ENCODE assay signal across 30 cellular contexts in genomic region chr20:55533601-55534000, GRCh38.
"Had no signal": no experiment of that assay in that cellular context is flagged by ENCODE, and none has a peak within 500 bp of the region (broad histone marks: within the 10 kb centered on the region; RNA-seq: fewer than 3 reads in every experiment).

No MANE protein-coding gene starts in this region.

- DNase-seq: activated effector memory CD4-positive, alpha-beta T cell treated with anti-CD3 and anti-CD28 coated beads, Interleukin-2, amount 50 U/mL, for 16 hours; activated effector memory CD4-positive, alpha-beta T cell treated with Interleukin-2 at 50 U/mL for 16 hours; activated gamma-delta T cell; activated gamma-delta T cell treated with Interleukin-2 at 50 U/mL for 16 hours; activated naive CD4-positive, alpha-beta T cell; activated naive CD4-positive, alpha-beta T cell treated with anti-CD3 and anti-CD28 coated beads for 36 hours; activated naive CD4-positive, alpha-beta T cell treated with anti-CD3 and anti-CD28 coated beads, Interleukin-2, amount 10 ng/mL, durations not matched to agents 7 days and 5 days; activated naive CD4-positive, alpha-beta T cell treated with anti-CD3 and anti-CD28 coated beads, Interleukin-2, amount 50 U/mL, for 16 hours; activated naive CD4-positive, alpha-beta T cell treated with Interleukin-2 at 50 U/mL for 16 hours; activated naive CD8-positive, alpha-beta T cell treated with anti-CD3 and anti-CD28 coated beads for 36 hours; activated naive CD8-positive, alpha-beta T cell treated with anti-CD3 and anti-CD28 coated beads, Interleukin-2, amount 10 ng/mL, durations not matched to agents 7 days and 5 days; activated naive CD8-positive, alpha-beta T cell treated with anti-CD3 and anti-CD28 coated beads, Interleukin-2, amount 50 U/mL, for 24 hours; activated T-cell treated with anti-CD3 and anti-CD28 coated beads, Interleukin-2, amount 50 U/mL, for 48 hours; activated T-cell treated with anti-CD3 and anti-CD28 coated beads, Interleukin-2, amount 50 U/mL, for 72 hours; adrenal gland; amniotic stem cell; amygdala; anterior cingulate cortex; aorta; body of pancreas; brain microvascular endothelial cell; caudate nucleus; central memory CD4-positive, alpha-beta T cell; cerebellar nuclear complex; colonic mucosa had no signal

- ATAC-seq: activated naive CD4-positive, alpha-beta T cell treated with anti-CD3 and anti-CD28 coated beads, Interleukin-2, amount 50 U/mL, for 72 hours; activated naive CD8-positive, alpha-beta T cell treated with anti-CD3 and anti-CD28 coated beads, Interleukin-2, amount 50 U/mL, for 24 hours; activated T-cell treated with anti-CD3 and anti-CD28 coated beads, Interleukin-2, amount 50 U/mL, for 72 hours; activated T-helper 17 cell treated with anti-CD3 and anti-CD28 coated beads, Interleukin-2, amount 50 U/mL, for 72 hours; body of pancreas had no signal

- H3K27me3 ChIP-seq: adrenal gland, ascending aorta, body of pancreas, brain microvascular endothelial cell, breast epithelium, cardiac muscle cell, colonic mucosa had no signal

- H3K27ac ChIP-seq: adrenal gland, ascending aorta, body of pancreas, brain microvascular endothelial cell, breast epithelium, cardiac muscle cell, colonic mucosa had no signal

- H3K4me3 ChIP-seq: adrenal gland, ascending aorta, body of pancreas, breast epithelium, cardiac muscle cell, colonic mucosa had no signal

- H3K4me1 ChIP-seq: adrenal gland, ascending aorta, body of pancreas, breast epithelium, colonic mucosa had no signal

- H3K9me3 ChIP-seq: adrenal gland, ascending aorta, body of pancreas, breast epithelium, colonic mucosa had no signal

- H3K36me3 ChIP-seq: adrenal gland, ascending aorta, brain microvascular endothelial cell, breast epithelium, cardiac muscle cell, colonic mucosa had no signal
